8 cellular contexts compared by ENCODE assay signal in the genomic region with DNA sequence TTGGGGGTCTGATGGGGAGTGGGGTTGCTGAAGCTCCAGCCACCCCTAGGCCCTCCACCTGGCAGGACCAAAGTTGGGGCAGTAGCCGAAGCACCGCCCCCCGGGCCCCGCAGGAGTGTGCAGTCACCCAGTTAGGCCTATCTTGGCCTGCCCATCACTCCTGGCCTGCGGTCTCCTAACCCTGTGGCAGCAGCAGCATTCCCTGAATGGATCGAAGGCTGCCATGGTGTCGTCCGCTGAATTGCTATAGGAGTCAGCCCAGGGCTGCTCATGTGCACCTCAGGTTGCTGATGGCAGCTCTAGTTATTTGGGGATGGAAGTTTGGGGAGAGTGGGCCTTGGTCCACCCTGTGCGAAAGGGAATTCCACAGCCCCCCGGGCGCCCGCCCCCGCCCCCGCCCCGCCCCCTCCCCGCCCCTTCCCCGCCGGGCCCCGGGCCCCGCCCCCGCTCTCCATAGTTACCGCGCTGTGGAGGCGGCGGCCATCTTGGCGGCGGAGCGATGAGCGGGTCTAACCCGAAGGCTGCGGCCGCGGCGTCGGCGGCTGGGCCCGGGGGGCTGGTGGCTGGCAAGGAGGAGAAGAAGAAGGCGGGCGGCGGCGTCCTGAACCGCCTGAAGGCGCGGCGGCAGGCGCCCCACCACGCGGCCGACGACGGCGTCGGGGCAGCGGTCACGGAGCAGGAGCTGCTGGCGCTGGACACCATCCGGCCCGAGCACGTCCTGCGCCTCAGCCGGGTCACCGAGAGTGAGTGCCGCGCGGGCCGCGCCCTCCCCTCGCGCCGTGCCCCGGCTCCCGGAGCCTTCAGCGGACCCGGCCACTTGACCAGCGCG. TPM values are rescaled to one million over a fixed set of nuclear protein-coding genes. Genes with fewer than 3 reads are reported as not detected.
DNase-seq lines count a peak whose midpoint lies in the region; ATAC-seq and TF ChIP-seq lines count a peak whose summit lies in the region.

TSS of gene UNC119B (plus strand) at position 483 of the 829 bp plus-strand sequence. CDS start at position 500, 17 bp downstream.

- TF ChIP-seq POLR2A in GM18951 (IDR thresholded peaks at IDR 0.05; ENCODE audit: extremely low read depth, insufficient read depth, insufficient read length) (peak; percentile 66), esophagus muscularis mucosa (IDR thresholded peaks at IDR 0.05; ENCODE audit: low read depth) (no peak)

- POLR2A ChIA-PET in AG04449 (lab: Yijun Ruan, JAX): interaction anchor here (2.3 kb wide), 1 partner anchor 10 kb away, joined by 10 read pairs; no protein-coding TSS in a partner anchor
- POLR2A ChIA-PET in PC-9 (lab: Charles Lee; ENCODE audit: unreplicated experiment): interaction anchor here (0.6 kb wide), 1 partner anchor 160 kb away, joined by 20 read pairs; no protein-coding TSS in a partner anchor

- no peaks in the 10 kb centered on the region for H3K27me3 Mint-ChIP-seq in activated T-cell treated with anti-CD3 and anti-CD28 coated beads, Interleukin-2, amount 50 U/mL, for 4 hours (ENCODE audit: low read depth)

- in situ Hi-C loops in GM18951 (cut with MboI; ENCODE audit: low sequenced_read_pairs, unreplicated experiment): loop anchor here (10.0 kb wide), 1 partner anchor 65 kb away; the partner anchor contains the start of gene CABP1

- peak within 1 kb of the TSS; percentile 75 for H3K4me3 ChIP-seq in AG04449 (ENCODE audit: low read depth, low read length)
- H3K4me3 ChIP-seq in PC-9: peak within 1 kb of the TSS; percentile 87
- peak within 1 kb of the TSS; percentile 70 to 97 (median 80) for H3K4me3 ChIP-seq in esophagus muscularis mucosa

- peaks cover 20% of the 10 kb centered on the region for H3K79me2 ChIP-seq in PC-9 (ENCODE audit: low read depth)

- no peaks in the 10 kb centered on the region for H3K27me3 ChIP-seq in PC-9 (ENCODE audit: insufficient read depth, low read depth)
- no peaks in the 10 kb centered on the region for H3K27me3 ChIP-seq in esophagus muscularis mucosa

- H3K4me2 ChIP-seq in PC-9: peak within 1 kb of the TSS; percentile 93

- TF ChIP-seq CTCF in AG04449 (IDR thresholded peaks at IDR 0.05; ENCODE audit: insufficient read depth, low read length, missing control alignments) (no peak), PC-9 (conservative IDR thresholded peaks at IDR 0.05) (no peak), esophagus muscularis mucosa (IDR thresholded peaks at IDR 0.05) (no peak)

- DNase-seq in AG04449 (ENCODE audit: low read depth, low spot score) (no peak), PC-9 (peak in 1 of 2 experiments; percentile 63), esophagus muscularis mucosa (ENCODE audit: extremely low spot score) (no peak), myocyte (ENCODE audit: low read depth) (peak; percentile 71)
- DNase-seq in activated T-cell treated with anti-CD3 and anti-CD28 coated beads, Interleukin-2, amount 50 U/mL, for 4 hours: peak; percentile 73
- peak; percentile 51 to 75 for DNase-seq in stimulated activated CD8-positive, alpha-beta memory T cell treated with anti-CD3 and anti-CD28 coated beads, Interleukin-7, amount 100 ng/mL, for 4 hours (ENCODE audit: low read depth in 2 of 2)

- no peak for TF ChIP-seq EP300 in esophagus muscularis mucosa (IDR thresholded peaks at IDR 0.05)

- H3K9me2 ChIP-seq in PC-9 (ENCODE audit: insufficient read depth): no peaks in the 10 kb centered on the region

- peaks cover 8% of the 10 kb centered on the region; the same call in 1 of the 2 replicates for H3F3A ChIP-seq in PC-9 (ENCODE audit: insufficient read depth, low read depth)

- H3K4me1 ChIP-seq in PC-9 (replicated peaks; ENCODE audit: insufficient read depth) (peaks cover 7% of the 10 kb centered on the region; the same call in 1 of the 2 replicates), esophagus muscularis mucosa (peaks cover 17 to 36% (median 33%) of the 10 kb centered on the region in 4 donors)

- H3K4me1 Mint-ChIP-seq in activated T-cell treated with anti-CD3 and anti-CD28 coated beads, Interleukin-2, amount 50 U/mL, for 4 hours (ENCODE audit: low read depth): peaks cover 31% of the 10 kb centered on the region

- WGBS in esophagus muscularis mucosa: 0% methylated on average over 8 of the region's 76 CpGs

- intact Hi-C loops in PC-9 (cut with micrococcal nuclease; ENCODE audit: unreplicated experiment): loop anchor here (5.0 kb wide), 2 partner anchors 147 to 262 kb away; no protein-coding TSS in a partner anchor
- intact Hi-C loops in esophagus muscularis mucosa (cut with DNase I): loop anchor here (2.0 kb wide), 1 partner anchor 21 kb away; no protein-coding TSS in a partner anchor

- H3K4me3 Mint-ChIP-seq in activated T-cell treated with anti-CD3 and anti-CD28 coated beads, Interleukin-2, amount 50 U/mL, for 4 hours: peak within 1 kb of the TSS; percentile 87

- CTCF ChIA-PET in AG04449 (lab: Yijun Ruan, JAX) (interaction anchor here (0.8 to 4.4 kb wide), 7 partner anchors 10 to 300 kb away, joined by 3 to 48 read pairs (median 15); partner anchors contain the start of gene POP5), PC-9 (lab: Charles Lee) (interaction anchor here (0.6 kb wide), 1 partner anchor 256 kb away, joined by 5 read pairs; no protein-coding TSS in a partner anchor)

- no peaks in the 10 kb centered on the region for H3K9me3 Mint-ChIP-seq in activated T-cell treated with anti-CD3 and anti-CD28 coated beads, Interleukin-2, amount 50 U/mL, for 4 hours

- no peaks in the 10 kb centered on the region for H3K36me3 ChIP-seq in PC-9 (ENCODE audit: low read depth)
- H3K36me3 ChIP-seq in esophagus muscularis mucosa: peaks cover 0 to 27% (median 19%) of the 10 kb centered on the region in 4 donors

- H3K9me3 ChIP-seq in PC-9 (ENCODE audit: insufficient read depth, low read depth) (no peaks in the 10 kb centered on the region), esophagus muscularis mucosa (no peaks in the 10 kb centered on the region)

- peaks cover 4% of the 10 kb centered on the region; the same call in 1 of the 2 replicates for H4K20me1 ChIP-seq in PC-9 (ENCODE audit: insufficient read depth)

- H3K27ac ChIP-seq in PC-9 (no peak within 1 kb of the TSS; the same call in 1 of the 2 replicates), esophagus muscularis mucosa (replicated peaks in 1 of 4) (peak within 1 kb of the TSS; percentile 89 to 93 (median 91))

- H3K36me3 Mint-ChIP-seq in activated T-cell treated with anti-CD3 and anti-CD28 coated beads, Interleukin-2, amount 50 U/mL, for 4 hours (ENCODE audit: insufficient read depth): peaks cover 11% of the 10 kb centered on the region

- ATAC-seq in HG03280 (IDR thresholded peaks at IDR 0.05; ENCODE audit: unreplicated experiment): peak; percentile 75
- peak; percentile 87 to 91 for ATAC-seq in activated T-cell treated with anti-CD3 and anti-CD28 coated beads, Interleukin-2, amount 50 U/mL, for 4 hours

- BruUV-seq in PC-9 (replicated peaks; lab: Mats Ljungman, UMichigan): no TSS peak

- peak within 1 kb of the TSS; percentile 88 for H2AFZ ChIP-seq in PC-9

RNA-seq across cellular contexts. Expression of gene UNC119B, which starts in this region (rescaled TPM):
- 25.9 and 30.2 TPM in 2 replicates for total RNA-seq in PC-9 (2021)
- 10 to 100 TPM; 17.0 to 20.4 (median 17.0) TPM for total RNA-seq in activated T-cell treated with anti-CD3 and anti-CD28 coated beads, Interleukin-2, amount 50 U/mL, for 4 hours
- 10 to 100 TPM; 20.0 to 30.8 (median 28.5) TPM for total RNA-seq in esophagus muscularis mucosa
- total RNA-seq in myocyte: 7.8 and 9.3 TPM in 2 replicates
- polyA plus RNA-seq in myocyte (2012): 20.8 TPM

Comparison
In these comparisons a context has a peak if more than half of its experiments do, and no peak if none do; other contexts are left out.
1. DNase-seq: peak in activated T-cell treated with anti-CD3 and anti-CD28 coated beads, Interleukin-2, amount 50 U/mL, for 4 hours (single experiment), myocyte (single experiment) and stimulated activated CD8-positive, alpha-beta memory T cell treated with anti-CD3 and anti-CD28 coated beads, Interleukin-7, amount 100 ng/mL, for 4 hours (2 of 2); none in AG04449 (single experiment) and esophagus muscularis mucosa (single experiment).
2. Peak in every context shown above with its lines, with median percentiles within 50 percentile points of each other: H3K4me3 ChIP-seq.